ENCODE assay signal across 22 cellular contexts in the genomic region with DNA sequence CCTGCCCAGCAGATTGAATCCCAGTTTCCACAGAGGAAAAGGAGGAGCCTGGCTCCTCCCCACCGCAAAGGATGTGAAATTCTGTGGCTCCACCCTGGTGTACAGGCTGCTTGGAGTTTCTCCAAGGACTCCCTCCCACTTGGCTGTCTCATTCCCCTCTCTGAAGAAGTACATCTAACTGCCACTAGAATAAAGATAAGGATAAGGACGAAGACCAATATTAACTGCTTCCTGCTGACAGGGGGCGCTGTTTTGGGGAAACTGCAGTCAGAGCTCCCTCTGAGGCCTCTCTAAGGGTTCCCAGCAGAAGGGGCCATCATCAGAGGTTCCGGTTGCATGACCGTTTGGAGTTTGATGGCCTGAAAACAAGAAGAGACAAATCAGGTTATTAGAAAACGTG.
DNase-seq lines count a peak whose midpoint lies in the region; ATAC-seq, FAIRE-seq and TF ChIP-seq lines count a peak whose summit lies in the region.
"Had no signal": no experiment of that assay in that cellular context is flagged by ENCODE, and none has a peak within 500 bp of the region (broad histone marks: within the 10 kb centered on the region; RNA-seq: fewer than 3 reads in every experiment).

No MANE protein-coding gene starts in this region.

- H3K27ac ChIP-seq in HCT116 (ENCODE audit: low read depth, low read length) (no peak overlapping the region), PC-3 (ENCODE audit: low read length) (no peak overlapping the region), pancreas (no peak overlapping the region)
- H3K27ac ChIP-seq: adrenal gland, dorsolateral prefrontal cortex, prostate gland, SK-N-MC, thyroid gland had no signal

- POLR2A ChIA-PET in activated CD4-positive, alpha-beta T cell treated with anti-CD3 and anti-CD28 coated beads for 36 hours (lab: Charles Lee): no interaction called here
- POLR2A ChIA-PET in HCT116 (lab: Charles Lee) (no interaction called here), PC-3 (lab: Charles Lee; ENCODE audit: unreplicated experiment) (no interaction called here)

- no peaks in the 10 kb centered on the region for H3K4me1 Mint-ChIP-seq in activated CD4-positive, alpha-beta T cell treated with anti-CD3 and anti-CD28 coated beads for 36 hours
- H3K4me1 Mint-ChIP-seq in type B pancreatic cell (ENCODE audit: unreplicated experiment): no peaks in the 10 kb centered on the region
- H3K4me1 Mint-ChIP-seq: CD4-positive, CD25-positive, alpha-beta regulatory T cell had no signal

- FAIRE-seq in pancreas (lab: Jason Lieb, UNC): no peak
- FAIRE-seq: GM12892 had no signal

- H3K4me3 ChIP-seq in HCT116 (replicated peaks in 1 of 2; ENCODE audit: low read depth in 1 of 2, low read length in 2 of 2) (no peak overlapping the region), PC-3 (ENCODE audit: low read length) (no peak overlapping the region), pancreas (no peak overlapping the region)
- H3K4me3 ChIP-seq: adrenal gland, dorsolateral prefrontal cortex, prostate gland, SK-N-MC, thyroid gland had no signal

- H3K4me3 Mint-ChIP-seq in activated CD4-positive, alpha-beta T cell treated with anti-CD3 and anti-CD28 coated beads for 36 hours: no peak overlapping the region
- H3K4me3 Mint-ChIP-seq in type B pancreatic cell: no peak overlapping the region
- H3K4me3 Mint-ChIP-seq: CD4-positive, CD25-positive, alpha-beta regulatory T cell; natural killer cell treated with Interleukin-12 subunit alpha and Interleukin-12 subunit beta and Interleukin-15 and Interleukin-18, amount 100 ng/mL, for 72 hours had no signal

- H3K79me2 ChIP-seq in HCT116 (ENCODE audit: insufficient read depth, low read length): no peaks in the 10 kb centered on the region
- H3K79me2 ChIP-seq in PC-3 (ENCODE audit: low read length): no peaks in the 10 kb centered on the region

- H3K4me1 ChIP-seq in HCT116 (ENCODE audit: control insufficient read depth in 1 of 2, insufficient read depth in 2 of 2, low read length in 2 of 2) (no peaks in the 10 kb centered on the region), PC-3 (ENCODE audit: insufficient read depth, low read length) (no peaks in the 10 kb centered on the region), pancreas (no peaks in the 10 kb centered on the region)
- H3K4me1 ChIP-seq: adrenal gland, prostate gland, thyroid gland had no signal

- RAD21 ChIA-PET in HCT116 (lab: Charles Lee; ENCODE audit: low non-redundant PET in 1 of 2, low total read pairs in 2 of 2, uncharacterized antibody in 2 of 2, unreplicated experiment in 2 of 2): no interaction called here

- H3K27me3 ChIP-seq in HCT116 (ENCODE audit: insufficient read depth, low read length): no peaks in the 10 kb centered on the region
- H3K27me3 ChIP-seq in PC-3 (ENCODE audit: low read length): no peaks in the 10 kb centered on the region
- no peaks in the 10 kb centered on the region for H3K27me3 ChIP-seq in pancreas
- H3K27me3 ChIP-seq: adrenal gland, thyroid gland had no signal

- no peak overlapping the region for H3K27ac Mint-ChIP-seq in activated CD4-positive, alpha-beta T cell treated with anti-CD3 and anti-CD28 coated beads for 36 hours
- H3K27ac Mint-ChIP-seq in type B pancreatic cell: no peak overlapping the region
- H3K27ac Mint-ChIP-seq: CD4-positive, CD25-positive, alpha-beta regulatory T cell; natural killer cell treated with Interleukin-12 subunit alpha and Interleukin-12 subunit beta and Interleukin-15 and Interleukin-18, amount 100 ng/mL, for 72 hours had no signal

- H3K9me3 Mint-ChIP-seq in activated CD4-positive, alpha-beta T cell treated with anti-CD3 and anti-CD28 coated beads for 36 hours (ENCODE audit: low read depth): no peaks in the 10 kb centered on the region
- peaks cover 7% of the 10 kb centered on the region for H3K9me3 Mint-ChIP-seq in type B pancreatic cell

- peak; percentile 4 for DNase-seq in activated CD4-positive, alpha-beta T cell treated with anti-CD3 and anti-CD28 coated beads for 36 hours
- DNase-seq in activated CD4-positive, alpha-beta T cell treated with anti-CD3 and anti-CD28 coated beads, Interleukin-2, amount 50 U/mL, for 1 hour: no peak
- DNase-seq in HCT116 (ENCODE audit: low read depth, low spot score) (no peak), PC-3 (no peak), type B pancreatic cell (ENCODE audit: extremely low spot score, unreplicated experiment) (no peak), pancreas (no peak), foreskin melanocyte (no peak), NCI-H1417 (lab: John Stamatoyannopoulos, UW) (no peak)
- DNase-seq: activated effector memory CD4-positive, alpha-beta T cell treated with anti-CD3 and anti-CD28 coated beads, Interleukin-2, amount 50 U/mL, for 16 hours; adrenal gland; CD4-positive, CD25-positive, alpha-beta regulatory T cell; DMS79 treated with DMSO at 0.1 percent for 48 hours; dorsolateral prefrontal cortex; MV-4-11; NCI-H2029 treated with DMSO at 0.1 percent for 48 hours; NCI-H510A; T-helper 9 cell; thyroid gland had no signal

- H3K36me3 ChIP-seq in HCT116 (ENCODE audit: control insufficient read depth in 1 of 2, insufficient read depth in 2 of 2, low read length in 2 of 2): no peaks in the 10 kb centered on the region
- H3K36me3 ChIP-seq in PC-3 (ENCODE audit: low read depth, low read length): no peaks in the 10 kb centered on the region
- H3K36me3 ChIP-seq in pancreas: no peaks in the 10 kb centered on the region
- H3K36me3 ChIP-seq: adrenal gland, prostate gland, thyroid gland had no signal

- BruUV-seq in HCT116 (replicated peaks; lab: Mats Ljungman, UMichigan) (no TSS peak), PC-3 (replicated peaks; lab: Mats Ljungman, UMichigan) (no TSS peak)

- no peaks in the 10 kb centered on the region for H3K27me3 Mint-ChIP-seq in activated CD4-positive, alpha-beta T cell treated with anti-CD3 and anti-CD28 coated beads for 36 hours
- H3K27me3 Mint-ChIP-seq in type B pancreatic cell: no peaks in the 10 kb centered on the region
- H3K27me3 Mint-ChIP-seq: natural killer cell treated with Interleukin-12 subunit alpha and Interleukin-12 subunit beta and Interleukin-15 and Interleukin-18, amount 100 ng/mL, for 72 hours had no signal

- H3F3A ChIP-seq in PC-3 (ENCODE audit: low read length, unreplicated experiment): no peaks in the 10 kb centered on the region

- TF ChIP-seq RAD21 in HCT116 (IDR thresholded peaks at IDR 0.05; ENCODE audit: low read depth): no peak

- no peak for TF ChIP-seq POLR2A in HCT116 (IDR thresholded peaks at IDR 0.05; ENCODE audit: borderline replicate concordance, extremely low read depth, insufficient read depth, insufficient read length)

- no peak overlapping the region for H3K4me2 ChIP-seq in HCT116 (ENCODE audit: low read length)
- H3K4me2 ChIP-seq in PC-3 (ENCODE audit: low read length): no peak overlapping the region

- CTCF ChIA-PET in activated CD4-positive, alpha-beta T cell treated with anti-CD3 and anti-CD28 coated beads for 36 hours (lab: Charles Lee): no interaction called here
- CTCF ChIA-PET in HCT116 (lab: Charles Lee) (no interaction called here), PC-3 (lab: Charles Lee) (no interaction called here)

- 61 to 65% methylated on average over 6 of the region's 6 CpGs for WGBS in pancreas, 2 donors

- peak in 2 of 3 experiments; percentile 22 to 59; a peak in 3 of 6 replicates for TF ChIP-seq CTCF in HCT116 (IDR thresholded peaks at IDR 0.05 in 2 of 3, conservative IDR thresholded peaks at IDR 0.05 in 1 of 3; ENCODE audit: borderline replicate concordance in 1 of 3, insufficient read depth in 1 of 3, low read depth in 2 of 3, low read length in 2 of 3)
- peak; percentile 47; the same call in 1 of the 2 replicates for TF ChIP-seq CTCF in PC-3 (conservative IDR thresholded peaks at IDR 0.05; ENCODE audit: low read depth, low read length)
- peak; percentile 23 for TF ChIP-seq CTCF in type B pancreatic cell (conservative IDR thresholded peaks at IDR 0.05)
- TF ChIP-seq CTCF in pancreas (IDR thresholded peaks at IDR 0.05): no peak

- H2AFZ ChIP-seq in HCT116 (ENCODE audit: low read depth, low read length, poor library complexity, severe bottlenecking) (no peak overlapping the region), PC-3 (ENCODE audit: low read length) (no peak overlapping the region)

- no peak overlapping the region for H3K9ac ChIP-seq in HCT116 (ENCODE audit: low read length)
- no peak overlapping the region for H3K9ac ChIP-seq in PC-3 (ENCODE audit: low read length)

- H3K9me3 ChIP-seq in HCT116 (ENCODE audit: control insufficient read depth in 1 of 2, insufficient read depth in 1 of 2, low read depth in 1 of 2, low read length in 2 of 2): no peaks in the 10 kb centered on the region
- H3K9me3 ChIP-seq in PC-3 (ENCODE audit: low read length): no peaks in the 10 kb centered on the region
- no peaks in the 10 kb centered on the region for H3K9me3 ChIP-seq in pancreas
- H3K9me3 ChIP-seq: adrenal gland, prostate gland, thyroid gland had no signal

- no peaks in the 10 kb centered on the region for H3K9me2 ChIP-seq in HCT116 (ENCODE audit: insufficient read depth)
- no peaks in the 10 kb centered on the region for H3K9me2 ChIP-seq in PC-3 (replicated peaks; ENCODE audit: low read length)

- intact Hi-C loops in activated CD4-positive, alpha-beta T cell treated with anti-CD3 and anti-CD28 coated beads for 36 hours (cut with DNase I, micrococcal nuclease): no loop called here
- intact Hi-C loops in HCT116 (cut with micrococcal nuclease) (no loop called here), PC-3 (cut with micrococcal nuclease) (no loop called here), pancreas (cut with DNase I) (no loop called here)

- no peak for ATAC-seq in activated CD4-positive, alpha-beta T cell treated with anti-CD3 and anti-CD28 coated beads for 36 hours
- ATAC-seq in HCT116 (peak; percentile 80), PC-3 (no peak), pancreas (no peak)
- ATAC-seq: natural killer cell treated with Interleukin-12 subunit alpha and Interleukin-12 subunit beta and Interleukin-15 and Interleukin-18, amount 100 ng/mL, for 72 hours had no signal

- no peaks in the 10 kb centered on the region for H3K36me3 Mint-ChIP-seq in activated CD4-positive, alpha-beta T cell treated with anti-CD3 and anti-CD28 coated beads for 36 hours (ENCODE audit: low read depth)
- no peaks in the 10 kb centered on the region for H3K36me3 Mint-ChIP-seq in type B pancreatic cell
- H3K36me3 Mint-ChIP-seq: CD4-positive, CD25-positive, alpha-beta regulatory T cell; natural killer cell treated with Interleukin-12 subunit alpha and Interleukin-12 subunit beta and Interleukin-15 and Interleukin-18, amount 100 ng/mL, for 72 hours had no signal

- H4K20me1 ChIP-seq in HCT116 (ENCODE audit: insufficient read depth): no peaks in the 10 kb centered on the region
- no peaks in the 10 kb centered on the region for H4K20me1 ChIP-seq in PC-3 (ENCODE audit: low read length)

TF ChIP-seq in HCT116, 20 proteins besides CTCF, POLR2A, EP300 and RAD21:
- TF ChIP-seq SRF (IDR thresholded peaks at IDR 0.05; ENCODE audit: low read depth) (no peak), EGR1 (IDR thresholded peaks at IDR 0.05; ENCODE audit: low read depth) (no peak)

Comparison
In these comparisons a context has a peak if more than half of its experiments do, and no peak if none do; other contexts are left out.
1. CTCF ChIP-seq: peak in HCT116 (2 of 3), PC-3 (single experiment) and type B pancreatic cell (single experiment); none in pancreas (0 of 4).